11 cellular contexts compared by ENCODE assay signal in the genomic region with DNA sequence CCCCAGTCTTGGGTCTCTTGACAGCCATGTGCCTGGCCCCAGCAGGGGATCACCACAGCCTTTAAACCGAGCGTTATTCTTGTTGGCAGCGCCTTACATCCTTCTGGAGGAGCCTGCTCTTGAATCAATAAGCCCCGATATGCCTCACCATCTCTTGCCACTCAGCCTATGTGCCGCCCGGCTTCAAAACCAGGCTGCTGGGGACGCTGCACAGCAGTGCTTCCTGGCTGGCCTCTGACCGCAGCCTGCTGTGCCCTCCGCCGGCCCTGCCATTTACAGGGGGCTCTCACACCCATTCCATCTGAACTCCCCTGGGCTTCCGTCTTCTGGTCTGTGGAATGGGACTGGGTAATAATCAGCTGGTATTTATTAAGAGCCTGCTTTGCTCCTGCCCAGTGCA. TPM values are rescaled to one million over a fixed set of nuclear protein-coding genes. Genes with fewer than 3 reads are reported as not detected.
DNase-seq lines count a peak whose midpoint lies in the region; ATAC-seq, FAIRE-seq and TF ChIP-seq lines count a peak whose summit lies in the region.
"Had no signal": no experiment of that assay in that cellular context is flagged by ENCODE, and none has a peak within 500 bp of the region (broad histone marks: within the 10 kb centered on the region; RNA-seq: fewer than 3 reads in every experiment).

No MANE protein-coding gene starts in this region.

- peak overlapping the region; percentile 83 for H3K4me3 Mint-ChIP-seq in activated CD4-positive, alpha-beta T cell treated with anti-CD3 and anti-CD28 coated beads for 36 hours
- H3K4me3 Mint-ChIP-seq in stimulated activated memory B cell treated with anti-CD40 and anti-IgM and Interleukin-4, amounts not matched to agents 10 μg/mL and 1 μg/mL and 100 μg/mL, for 72 hours, result peak overlapping the region; percentile 81

- in situ Hi-C loops in GM12878 (cut with MboI), result loop anchor here (10.0 kb wide), 1 partner anchor 379 kb away; no protein-coding TSS in a partner anchor

- H2AFZ ChIP-seq in OCI-LY7 (ENCODE audit: low read length) (no peak overlapping the region), GM12878 (ENCODE audit: control insufficient read depth, low read depth, low read length) (peak overlapping the region; percentile 17)

- POLR2A ChIA-PET in activated CD4-positive, alpha-beta T cell treated with anti-CD3 and anti-CD28 coated beads for 36 hours (lab: Charles Lee), result interaction anchor here (1.0 kb wide), 1 partner anchor 170 kb away, joined by 4 read pairs; no protein-coding TSS in a partner anchor
- POLR2A ChIA-PET in OCI-LY7 (lab: Charles Lee) (interaction anchor here (0.7 to 1.4 kb wide), 2 partner anchors 19 to 170 kb away, joined by 3 to 5 read pairs; no protein-coding TSS in a partner anchor), GM12878 (lab: Charles Lee) (interaction anchor here (1.1 to 2.7 kb wide), 3 partner anchors 104 to 221 kb away, joined by 3 to 18 read pairs (median 3); a partner anchor contains a TSS)

- H3K36me3 Mint-ChIP-seq in activated CD4-positive, alpha-beta T cell treated with anti-CD3 and anti-CD28 coated beads for 36 hours (ENCODE audit: low read depth), result peaks cover 1% of the 10 kb centered on the region
- no peaks in the 10 kb centered on the region for H3K36me3 Mint-ChIP-seq in stimulated activated memory B cell treated with anti-CD40 and anti-IgM and Interleukin-4, amounts not matched to agents 10 μg/mL and 1 μg/mL and 100 μg/mL, for 72 hours

- H3K4me1 ChIP-seq in OCI-LY7 (ENCODE audit: insufficient read depth, low read length, poor library complexity, severe bottlenecking), result peaks cover 48% of the 10 kb centered on the region
- peaks cover 27% of the 10 kb centered on the region for H3K4me1 ChIP-seq in GM12878 (ENCODE audit: control insufficient read depth, insufficient read depth, low read length)

- TF ChIP-seq POLR2A in GM12878 (IDR thresholded peaks at IDR 0.05; ENCODE audit: low read depth, low read length), result no peak

- H4K20me1 ChIP-seq in OCI-LY7 (ENCODE audit: insufficient read depth, low read length), result no peaks in the 10 kb centered on the region
- no peaks in the 10 kb centered on the region for H4K20me1 ChIP-seq in GM12878 (ENCODE audit: control insufficient read depth, insufficient read depth)

- H3K27ac ChIP-seq in OCI-LY7 (ENCODE audit: low read depth, low read length, poor library complexity, severe bottlenecking), result peak overlapping the region; percentile 45
- H3K27ac ChIP-seq in GM12878 (ENCODE audit: control insufficient read depth, insufficient read depth), result no peak overlapping the region

- FAIRE-seq in GM12878 (lab: Jason Lieb, UNC), result no peak
- FAIRE-seq: small intestine, urothelium cell line had no signal

- WGBS in GM12878 (ENCODE audit: insufficient coverage, insufficient replicate concordance, low lambda C conversion rate, missing lambda C conversion rate), result 26% methylated on average over 11 of the region's 11 CpGs

- RAD21 ChIA-PET in GM12878 (lab: Charles Lee; ENCODE audit: unreplicated experiment), result interaction anchor here (0.7 to 3.2 kb wide), 9 partner anchors 65 to 220 kb away, joined by 3 to 46 read pairs (median 4); a partner anchor contains a TSS

- no peak overlapping the region for H3K9ac ChIP-seq in GM12878 (ENCODE audit: control insufficient read depth, insufficient read depth, low read length)

- no peak for ATAC-seq in activated CD4-positive, alpha-beta T cell treated with anti-CD3 and anti-CD28 coated beads for 36 hours
- no peak for ATAC-seq in GM12878
- ATAC-seq in stimulated activated memory B cell treated with anti-CD40 and anti-IgM and Interleukin-4, amounts not matched to agents 10 μg/mL and 1 μg/mL and 100 μg/mL, for 72 hours, result no peak

- TF ChIP-seq EP300 in GM12878 (IDR thresholded peaks at IDR 0.05; ENCODE audit: borderline replicate concordance in 1 of 2, control insufficient read depth in 1 of 2, low read depth in 2 of 2, low read length in 2 of 2), result no peak

- H3K36me3 ChIP-seq in OCI-LY7 (ENCODE audit: insufficient read depth, low read length), result no peaks in the 10 kb centered on the region
- no peaks in the 10 kb centered on the region for H3K36me3 ChIP-seq in GM12878 (ENCODE audit: control insufficient read depth in 2 of 2, insufficient read depth in 2 of 2, low read length in 1 of 2)

- H3K9me3 Mint-ChIP-seq in activated CD4-positive, alpha-beta T cell treated with anti-CD3 and anti-CD28 coated beads for 36 hours (ENCODE audit: low read depth), result no peaks in the 10 kb centered on the region
- H3K9me3 Mint-ChIP-seq in stimulated activated memory B cell treated with anti-CD40 and anti-IgM and Interleukin-4, amounts not matched to agents 10 μg/mL and 1 μg/mL and 100 μg/mL, for 72 hours, result no peaks in the 10 kb centered on the region
- H3K9me3 Mint-ChIP-seq: endodermal cell had no signal

- BruUV-seq in OCI-LY7 (replicated peaks; lab: Mats Ljungman, UMichigan), result no TSS peak
- BruUV-seq in GM12878 (replicated peaks; lab: Mats Ljungman, UMichigan), result no TSS peak

- H3K9me3 ChIP-seq in OCI-LY7 (ENCODE audit: low read length) (no peaks in the 10 kb centered on the region), GM12878 (replicated peaks; ENCODE audit: control insufficient read depth, insufficient read depth, low read length) (no peaks in the 10 kb centered on the region)

- no peaks in the 10 kb centered on the region for H3K27me3 Mint-ChIP-seq in activated CD4-positive, alpha-beta T cell treated with anti-CD3 and anti-CD28 coated beads for 36 hours
- H3K27me3 Mint-ChIP-seq in stimulated activated memory B cell treated with anti-CD40 and anti-IgM and Interleukin-4, amounts not matched to agents 10 μg/mL and 1 μg/mL and 100 μg/mL, for 72 hours, result no peaks in the 10 kb centered on the region

- intact Hi-C loops in activated CD4-positive, alpha-beta T cell treated with anti-CD3 and anti-CD28 coated beads for 36 hours (cut with DNase I, micrococcal nuclease), result loop anchor here (1.0 to 2.0 kb wide), 4 partner anchors 141 to 425 kb away; a partner anchor contains a TSS
- intact Hi-C loops in OCI-LY7 (cut with micrococcal nuclease; ENCODE audit: unreplicated experiment) (loop anchor here (2.0 kb wide), 1 partner anchor 169 kb away; no protein-coding TSS in a partner anchor), GM12878 (cut with micrococcal nuclease; ENCODE audit: unreplicated experiment) (loop anchor here (2.0 kb wide), 1 partner anchor 109 kb away; no protein-coding TSS in a partner anchor)

- H3K27me3 ChIP-seq in GM12878 (replicated peaks in 1 of 2; ENCODE audit: control insufficient read depth in 2 of 2, insufficient read depth in 2 of 2, low read length in 1 of 2), result no peaks in the 10 kb centered on the region

- TF ChIP-seq CTCF in OCI-LY7 (conservative IDR thresholded peaks at IDR 0.05; ENCODE audit: low read length) (no peak), GM12878 (IDR thresholded peaks at IDR 0.05 in 2 of 3, conservative IDR thresholded peaks at IDR 0.05 in 1 of 3; ENCODE audit: control insufficient read depth in 2 of 3, extremely low read depth in 1 of 3, insufficient read depth in 1 of 3, low read depth in 3 of 3, low read length in 3 of 3) (no peak)

- H3K4me3 ChIP-seq in OCI-LY7 (ENCODE audit: low read depth, low read length, poor library complexity, severe bottlenecking), result peak overlapping the region; percentile 55
- H3K4me3 ChIP-seq in GM12878, result peak overlapping the region; percentile 64; the same call in 1 of the 2 replicates

- SMC1A ChIA-PET in GM12878 (lab: Charles Lee; ENCODE audit: uncharacterized antibody, unreplicated experiment), result interaction anchor here (1.2 to 2.6 kb wide), 5 partner anchors 9 to 171 kb away, joined by 4 to 21 read pairs (median 6); a partner anchor contains a TSS

- peaks cover 38% of the 10 kb centered on the region for H3K4me1 Mint-ChIP-seq in activated CD4-positive, alpha-beta T cell treated with anti-CD3 and anti-CD28 coated beads for 36 hours
- peaks cover 62% of the 10 kb centered on the region for H3K4me1 Mint-ChIP-seq in stimulated activated memory B cell treated with anti-CD40 and anti-IgM and Interleukin-4, amounts not matched to agents 10 μg/mL and 1 μg/mL and 100 μg/mL, for 72 hours

- TF ChIP-seq RAD21 in GM12878 (IDR thresholded peaks at IDR 0.05; ENCODE audit: insufficient read depth, low read depth, low read length), result no peak

- peak overlapping the region; percentile 93 for H3K27ac Mint-ChIP-seq in activated CD4-positive, alpha-beta T cell treated with anti-CD3 and anti-CD28 coated beads for 36 hours
- H3K27ac Mint-ChIP-seq in stimulated activated memory B cell treated with anti-CD40 and anti-IgM and Interleukin-4, amounts not matched to agents 10 μg/mL and 1 μg/mL and 100 μg/mL, for 72 hours, result peak overlapping the region; percentile 89

- DNase-seq in activated CD4-positive, alpha-beta T cell treated with anti-CD3 and anti-CD28 coated beads for 36 hours, result peak; percentile 23
- DNase-seq in activated CD4-positive, alpha-beta T cell treated with anti-CD3 and anti-CD28 coated beads, Interleukin-2, amount 50 U/mL, for 4 hours, result no peak
- no peak for DNase-seq in OCI-LY7 (ENCODE audit: low spot score)
- no peak for DNase-seq in GM12878 (ENCODE audit: low read depth, low spot score)
- no peak for DNase-seq in NCI-H82 (lab: John Stamatoyannopoulos, UW)
- no peak for DNase-seq in mesenteric fat pad (ENCODE audit: low spot score)
- DNase-seq in NK-92 treated with Interleukin-12 subunit alpha and Interleukin-12 subunit beta, amount 100 ng/mL, for 24 hours (lab: John Stamatoyannopoulos, UW), result no peak
- DNase-seq: endodermal cell had no signal

- no peaks in the 10 kb centered on the region for H3K79me2 ChIP-seq in OCI-LY7 (ENCODE audit: insufficient read depth, low read depth, low read length)
- H3K79me2 ChIP-seq in GM12878 (ENCODE audit: control insufficient read depth, insufficient read depth, low read length), result peaks cover 20% of the 10 kb centered on the region

- no peaks in the 10 kb centered on the region for H3K9me2 ChIP-seq in OCI-LY7 (ENCODE audit: insufficient read depth, low read length)

- CTCF ChIA-PET in activated CD4-positive, alpha-beta T cell treated with anti-CD3 and anti-CD28 coated beads for 36 hours (lab: Charles Lee), result interaction anchor here (0.6 to 1.4 kb wide), 7 partner anchors 9 to 1038 kb away, joined by 3 to 8 read pairs (median 4); a partner anchor contains a TSS
- CTCF ChIA-PET in OCI-LY7 (lab: Charles Lee; ENCODE audit: unreplicated experiment) (no interaction called here), GM12878 (lab: Yijun Ruan, JAX) (interaction anchor here (0.7 to 3.4 kb wide), 17 partner anchors 14 to 1008 kb away, joined by 3 to 37 read pairs (median 4); a partner anchor contains a TSS)

- H3K4me2 ChIP-seq in OCI-LY7 (ENCODE audit: low read length) (peak overlapping the region; percentile 91), GM12878 (ENCODE audit: control insufficient read depth, insufficient read depth) (peak overlapping the region; percentile 87)

RNA-seq across cellular contexts. Expression of a gene that starts 3.0 kb away (rescaled TPM):
- total RNA-seq in activated CD4-positive, alpha-beta T cell treated with anti-CD3 and anti-CD28 coated beads for 36 hours, result 10 to 100 TPM; 15.1 to 17.7 TPM
- total RNA-seq in OCI-LY7 (2014; rRNA removed; shearing (Covaris generic)), result 22.6 and 23.3 TPM in 2 replicates
- total RNA-seq in OCI-LY7 (2022) (19.4 and 24.5 TPM in 2 replicates), GM12878 (2014; rRNA removed) (23.7 and 24.9 TPM in 2 replicates), GM12878 (2014; rRNA removed; fragmentation: Illumina TruSeq; extraction: Trizol) (7.4 TPM in 2 replicates), GM12878 (2021) (16.4 and 16.8 TPM in 2 replicates), mesenteric fat pad (23.9 TPM)
- 11.8 and 15.1 TPM in 2 replicates for total RNA-seq in GM12878 (2013; cell fraction: nucleolus; rRNA removed)
- polyA plus RNA-seq in GM12878 (2011; ENCODE audit: low read depth), result 4.1 TPM
- polyA plus RNA-seq in GM12878 (2011; rRNA removed) (4.3 and 6.1 TPM in 2 replicates), GM12878 (2014; fragmentation: Illumina TruSeq; extraction: Trizol) (3.8 and 5.6 TPM in 2 replicates), GM12878 (2014; fragmentation: Nextera tagmentation; extraction: Ambion mirVana) (under 1 TPM in 1 of 2 experiments, not detected in 1; 0.24 TPM), GM12878 (2014; rRNA removed) (19.4 and 20.8 TPM in 2 replicates), GM12878 (2016; fragmentation: Nextera tagmentation; extraction: Ambion mirVana) (10 to 100 TPM; 18.9 to 19.7 TPM)
- 8.3 and 11.2 TPM in 2 replicates for polyA plus RNA-seq in GM12878 (2011; cell fraction: cytosol; rRNA removed)
- polyA plus RNA-seq in GM12878 (2011; cell fraction: nucleus; rRNA removed), result 21.3 and 22.1 TPM in 2 replicates
- polyA plus RNA-seq in GM12878 (2012), result 10.0 and 13.2 TPM in 2 replicates
- polyA minus RNA-seq in GM12878 (2011; rRNA and poly(A)+ RNA removed), result 3.0 and 5.2 TPM in 2 replicates
- polyA minus RNA-seq in GM12878 (2011; cell fraction: cytosol; rRNA and poly(A)+ RNA removed), result 2.9 and 3.4 TPM in 2 replicates
- 3.9 and 5.9 TPM in 2 replicates for polyA minus RNA-seq in GM12878 (2011; cell fraction: nucleus; rRNA and poly(A)+ RNA removed)

RNA-seq across cellular contexts. Expression of a gene that starts 23.7 kb away (rescaled TPM):
- total RNA-seq in activated CD4-positive, alpha-beta T cell treated with anti-CD3 and anti-CD28 coated beads for 36 hours, result 100 to 1,000 TPM; 146 to 152 TPM
- total RNA-seq in OCI-LY7 (2014; rRNA removed; shearing (Covaris generic)), result 54.4 and 60.5 TPM in 2 replicates
- total RNA-seq in OCI-LY7 (2022) (113 and 138 TPM in 2 replicates), GM12878 (2014; rRNA removed) (82.1 and 105 TPM in 2 replicates), GM12878 (2014; rRNA removed; fragmentation: Illumina TruSeq; extraction: Trizol) (80.8 and 84.8 TPM in 2 replicates), GM12878 (2021) (145 and 149 TPM in 2 replicates), mesenteric fat pad (157 TPM)
- 63.7 and 66.3 TPM in 2 replicates for total RNA-seq in GM12878 (2013; cell fraction: nucleolus; rRNA removed)
- polyA plus RNA-seq in GM12878 (2011; ENCODE audit: low read depth), result 26.0 TPM
- polyA plus RNA-seq in GM12878 (2011; rRNA removed) (194 and 216 TPM in 2 replicates), GM12878 (2014; fragmentation: Illumina TruSeq; extraction: Trizol) (172 and 189 TPM in 2 replicates), GM12878 (2014; fragmentation: Nextera tagmentation; extraction: Ambion mirVana) (10 to 100 TPM; 29.2 to 48.5 TPM), GM12878 (2014; rRNA removed) (105 and 124 TPM in 2 replicates), GM12878 (2016; fragmentation: Nextera tagmentation; extraction: Ambion mirVana) (100 to 1,000 TPM; 268 to 274 TPM)
- 152 and 242 TPM in 2 replicates for polyA plus RNA-seq in GM12878 (2011; cell fraction: cytosol; rRNA removed)
- polyA plus RNA-seq in GM12878 (2011; cell fraction: nucleus; rRNA removed), result 185 and 207 TPM in 2 replicates
- polyA plus RNA-seq in GM12878 (2012), result 81.4 and 94.1 TPM in 2 replicates
- 151 and 226 TPM in 2 replicates for polyA minus RNA-seq in GM12878 (2011; rRNA and poly(A)+ RNA removed)
- polyA minus RNA-seq in GM12878 (2011; cell fraction: cytosol; rRNA and poly(A)+ RNA removed), result 29.3 and 33.4 TPM in 2 replicates
- 18.0 and 21.5 TPM in 2 replicates for polyA minus RNA-seq in GM12878 (2011; cell fraction: nucleus; rRNA and poly(A)+ RNA removed)

RNA-seq across cellular contexts. Expression of a gene that starts 24.0 kb away (rescaled TPM):
- 1 to 10 TPM; 5.1 to 6.1 TPM for total RNA-seq in activated CD4-positive, alpha-beta T cell treated with anti-CD3 and anti-CD28 coated beads for 36 hours
- 13.1 and 19.4 TPM in 2 replicates for total RNA-seq in OCI-LY7 (2014; rRNA removed; shearing (Covaris generic))
- total RNA-seq in OCI-LY7 (2022), result 23.6 and 29.7 TPM in 2 replicates
- total RNA-seq in GM12878 (2013; cell fraction: nucleolus; rRNA removed), result 60.7 and 66.2 TPM in 2 replicates
- total RNA-seq in GM12878 (2014; rRNA removed), result 7.9 and 8.7 TPM in 2 replicates
- total RNA-seq in GM12878 (2014; rRNA removed; fragmentation: Illumina TruSeq; extraction: Trizol), result 4.4 and 5.2 TPM in 2 replicates
- 5.8 and 7.4 TPM in 2 replicates for total RNA-seq in GM12878 (2021)
- polyA plus RNA-seq in GM12878 (2011; ENCODE audit: low read depth), result 2.5 TPM
- polyA plus RNA-seq in GM12878 (2011; rRNA removed), result 2.3 and 3.5 TPM in 2 replicates
- 3.2 and 3.6 TPM in 2 replicates for polyA plus RNA-seq in GM12878 (2011; cell fraction: cytosol; rRNA removed)
- polyA plus RNA-seq in GM12878 (2011; cell fraction: nucleus; rRNA removed), result 8.8 and 10.2 TPM in 2 replicates
- polyA plus RNA-seq in GM12878 (2012), result 4.5 and 5.2 TPM in 2 replicates
- 1.7 and 2.0 TPM in 2 replicates for polyA plus RNA-seq in GM12878 (2014; fragmentation: Illumina TruSeq; extraction: Trizol)
- polyA plus RNA-seq in GM12878 (2014; fragmentation: Nextera tagmentation; extraction: Ambion mirVana), result 1 to 10 TPM in 1 of 2 experiments, under 1 TPM in 1; 0.76 to 1.8 TPM
- polyA plus RNA-seq in GM12878 (2014; rRNA removed), result 6.8 and 7.7 TPM in 2 replicates
- polyA plus RNA-seq in GM12878 (2016; fragmentation: Nextera tagmentation; extraction: Ambion mirVana), result 1 to 10 TPM; 5.7 to 7.3 TPM
- polyA minus RNA-seq in GM12878 (2011; rRNA and poly(A)+ RNA removed), result 5.5 and 7.8 TPM in 2 replicates
- 1.9 and 2.1 TPM in 2 replicates for polyA minus RNA-seq in GM12878 (2011; cell fraction: cytosol; rRNA and poly(A)+ RNA removed)
- 6.2 and 9.4 TPM in 2 replicates for polyA minus RNA-seq in GM12878 (2011; cell fraction: nucleus; rRNA and poly(A)+ RNA removed)
- total RNA-seq in mesenteric fat pad, result 4.4 TPM
